Comparison of ENCODE assay signal across 1 cellular context in genomic region chr16:1318268-1318545, GRCh38.
A peak's percentile ranks its signal among the peaks of the same experiment; 100 is the strongest.
TF ChIP-seq lines count a peak whose summit lies in the region.

No MANE protein-coding gene starts in this region.

TF ChIP-seq in HepG2, 621 proteins besides CTCF, POLR2A, EP300 and RAD21:
- TF ChIP-seq ZC3H13 (CRISPR knock-in tag; IDR thresholded peaks at IDR 0.05) = 0 out of 2 replicates have a peak, but pooled peaks have one; percentile 22
- peak; percentile 17 for TF ChIP-seq RBM22 (optimal IDR thresholded peaks at IDR 0.05; ENCODE audit: low read length)
- no peak for TF ChIP-seq ZNF543 (CRISPR knock-in tag; IDR thresholded peaks at IDR 0.05)
